In genomic region chrX:132165005-132165404, GRCh38 we compare ENCODE assay signal across 41 cellular contexts. TPM values are rescaled to one million over a fixed set of nuclear protein-coding genes. Genes with fewer than 3 reads are reported as not detected.
"Had no signal": no experiment of that assay in that cellular context is flagged by ENCODE, and none has a peak within 500 bp of the region (broad histone marks: within the 10 kb centered on the region; RNA-seq: fewer than 3 reads in every experiment).

No MANE protein-coding gene starts in this region.

- H3K36me3 Mint-ChIP-seq: activated naive CD4-positive, alpha-beta T cell treated with anti-CD3 and anti-CD28 coated beads, Interleukin-2, amount 10 ng/mL, durations not matched to agents 7 days and 5 days; activated naive CD4-positive, alpha-beta T cell treated with anti-CD3 and anti-CD28 coated beads, Interleukin-2, amount 50 U/mL, for 72 hours; activated naive CD8-positive, alpha-beta T cell; activated naive CD8-positive, alpha-beta T cell treated with anti-CD3 and anti-CD28 coated beads for 36 hours; activated naive CD8-positive, alpha-beta T cell treated with anti-CD3 and anti-CD28 coated beads, Interleukin-2, amount 10 ng/mL, durations not matched to agents 7 days and 5 days; brain had no signal

- H3K36me3 ChIP-seq: adrenal gland, ascending aorta, brain microvascular endothelial cell, breast epithelium, cardiac muscle cell had no signal

- H3K4me1 Mint-ChIP-seq: activated naive CD4-positive, alpha-beta T cell treated with anti-CD3 and anti-CD28 coated beads, Interleukin-2, amount 10 ng/mL, durations not matched to agents 7 days and 5 days; activated naive CD8-positive, alpha-beta T cell treated with anti-CD3 and anti-CD28 coated beads for 36 hours; activated naive CD8-positive, alpha-beta T cell treated with anti-CD3 and anti-CD28 coated beads, Interleukin-2, amount 10 ng/mL, durations not matched to agents 7 days and 5 days; activated naive CD8-positive, alpha-beta T cell treated with anti-CD3 and anti-CD28 coated beads, Interleukin-2, amount 50 U/mL, for 24 hours; activated T-helper 17 cell treated with anti-CD3 and anti-CD28 coated beads, Interleukin-2, amount 50 U/mL, for 72 hours; central memory CD8-positive, alpha-beta T cell had no signal

- H3K4me1 ChIP-seq: adrenal gland, ascending aorta, body of pancreas, breast epithelium had no signal

- H3K4me3 ChIP-seq: adrenal gland, ascending aorta, body of pancreas, breast epithelium, cardiac muscle cell had no signal

- DNase-seq: activated effector memory CD4-positive, alpha-beta T cell treated with anti-CD3 and anti-CD28 coated beads, Interleukin-2, amount 50 U/mL, for 16 hours; activated effector memory CD4-positive, alpha-beta T cell treated with Interleukin-2 at 50 U/mL for 16 hours; activated gamma-delta T cell; activated gamma-delta T cell treated with Interleukin-2 at 50 U/mL for 16 hours; activated naive CD4-positive, alpha-beta T cell; activated naive CD4-positive, alpha-beta T cell treated with anti-CD3 and anti-CD28 coated beads for 36 hours; activated naive CD4-positive, alpha-beta T cell treated with anti-CD3 and anti-CD28 coated beads, Interleukin-2, amount 10 ng/mL, durations not matched to agents 7 days and 5 days; activated naive CD4-positive, alpha-beta T cell treated with anti-CD3 and anti-CD28 coated beads, Interleukin-2, amount 50 U/mL, for 16 hours; activated naive CD4-positive, alpha-beta T cell treated with Interleukin-2 at 50 U/mL for 16 hours; activated naive CD8-positive, alpha-beta T cell treated with anti-CD3 and anti-CD28 coated beads for 36 hours; activated naive CD8-positive, alpha-beta T cell treated with anti-CD3 and anti-CD28 coated beads, Interleukin-2, amount 10 ng/mL, durations not matched to agents 7 days and 5 days; activated naive CD8-positive, alpha-beta T cell treated with anti-CD3 and anti-CD28 coated beads, Interleukin-2, amount 50 U/mL, for 24 hours; activated T-cell treated with anti-CD3 and anti-CD28 coated beads, Interleukin-2, amount 50 U/mL, for 1 hour; activated T-cell treated with anti-CD3 and anti-CD28 coated beads, Interleukin-2, amount 50 U/mL, for 24 hours; activated T-cell treated with anti-CD3 and anti-CD28 coated beads, Interleukin-2, amount 50 U/mL, for 4 hours; activated T-cell treated with anti-CD3 and anti-CD28 coated beads, Interleukin-2, amount 50 U/mL, for 48 hours; activated T-cell treated with anti-CD3 and anti-CD28 coated beads, Interleukin-2, amount 50 U/mL, for 72 hours; adrenal gland; amniotic stem cell; amygdala; anterior cingulate cortex; aorta; body of pancreas; brain microvascular endothelial cell; caudate nucleus; central memory CD4-positive, alpha-beta T cell; cerebellar nuclear complex had no signal

- H3K9me3 ChIP-seq: adrenal gland, body of pancreas had no signal

- H3K27me3 Mint-ChIP-seq: activated naive CD4-positive, alpha-beta T cell treated with anti-CD3 and anti-CD28 coated beads, Interleukin-2, amount 10 ng/mL, durations not matched to agents 7 days and 5 days; activated naive CD4-positive, alpha-beta T cell treated with anti-CD3 and anti-CD28 coated beads, Interleukin-2, amount 50 U/mL, for 24 hours; activated naive CD8-positive, alpha-beta T cell treated with anti-CD3 and anti-CD28 coated beads, Interleukin-2, amount 50 U/mL, for 24 hours had no signal

- H3K27ac Mint-ChIP-seq: activated naive CD4-positive, alpha-beta T cell treated with anti-CD3 and anti-CD28 coated beads for 36 hours; activated naive CD4-positive, alpha-beta T cell treated with anti-CD3 and anti-CD28 coated beads, Interleukin-2, amount 10 ng/mL, durations not matched to agents 7 days and 5 days; activated naive CD4-positive, alpha-beta T cell treated with anti-CD3 and anti-CD28 coated beads, Interleukin-2, amount 50 U/mL, for 24 hours; activated naive CD4-positive, alpha-beta T cell treated with anti-CD3 and anti-CD28 coated beads, Interleukin-2, amount 50 U/mL, for 72 hours; activated naive CD8-positive, alpha-beta T cell; activated naive CD8-positive, alpha-beta T cell treated with anti-CD3 and anti-CD28 coated beads for 36 hours; activated naive CD8-positive, alpha-beta T cell treated with anti-CD3 and anti-CD28 coated beads, Interleukin-2, amount 10 ng/mL, durations not matched to agents 7 days and 5 days; activated naive CD8-positive, alpha-beta T cell treated with anti-CD3 and anti-CD28 coated beads, Interleukin-2, amount 50 U/mL, for 24 hours; activated T-cell treated with anti-CD3 and anti-CD28 coated beads, Interleukin-2, amount 50 U/mL, for 24 hours; activated T-cell treated with anti-CD3 and anti-CD28 coated beads, Interleukin-2, amount 50 U/mL, for 72 hours; activated T-helper 1 cell treated with anti-CD3 and anti-CD28 coated beads, Interleukin-12 subunit alpha, Interleukin-12 subunit beta, Interleukin-2, Interleukin-4 antibody, amounts not matched to agents 30 ng/mL and 10 ng/mL and 1 ng/mL, durations not matched to agents 14 hours and 24 hours and 36 hours; activated T-helper 17 cell treated with anti-CD3 and anti-CD28 coated beads, Interleukin-2, amount 50 U/mL, for 72 hours; activated T-helper 2 cell treated with anti-CD3 and anti-CD28 coated beads, Interferon-gamma antibody, Interleukin-2, Interleukin-4, amounts not matched to agents 10 μg/mL and 5 μg/mL and 100 μg/mL, durations not matched to agents 14 hours and 24 hours and 36 hours; brain had no signal

- FAIRE-seq: bronchial epithelial cell had no signal

- H3K27me3 ChIP-seq: ascending aorta, body of pancreas, brain microvascular endothelial cell, cardiac muscle cell had no signal

- H3K4me3 Mint-ChIP-seq: activated naive CD4-positive, alpha-beta T cell treated with anti-CD3 and anti-CD28 coated beads for 36 hours; activated naive CD4-positive, alpha-beta T cell treated with anti-CD3 and anti-CD28 coated beads, Interleukin-2, amount 10 ng/mL, durations not matched to agents 7 days and 5 days; activated naive CD4-positive, alpha-beta T cell treated with anti-CD3 and anti-CD28 coated beads, Interleukin-2, amount 50 U/mL, for 24 hours; activated naive CD8-positive, alpha-beta T cell; activated naive CD8-positive, alpha-beta T cell treated with anti-CD3 and anti-CD28 coated beads for 36 hours; activated naive CD8-positive, alpha-beta T cell treated with anti-CD3 and anti-CD28 coated beads, Interleukin-2, amount 10 ng/mL, durations not matched to agents 7 days and 5 days; activated naive CD8-positive, alpha-beta T cell treated with anti-CD3 and anti-CD28 coated beads, Interleukin-2, amount 50 U/mL, for 24 hours; activated T-cell treated with anti-CD3 and anti-CD28 coated beads, Interleukin-2, amount 50 U/mL, for 24 hours; activated T-cell treated with anti-CD3 and anti-CD28 coated beads, Interleukin-2, amount 50 U/mL, for 4 hours; activated T-cell treated with anti-CD3 and anti-CD28 coated beads, Interleukin-2, amount 50 U/mL, for 72 hours; activated T-helper 1 cell treated with anti-CD3 and anti-CD28 coated beads, Interleukin-12 subunit alpha, Interleukin-12 subunit beta, Interleukin-2, Interleukin-4 antibody, amounts not matched to agents 30 ng/mL and 10 ng/mL and 1 ng/mL, durations not matched to agents 14 hours and 24 hours and 36 hours; activated T-helper 17 cell treated with anti-CD3 and anti-CD28 coated beads, Interleukin-2, amount 50 U/mL, for 72 hours; brain; central memory CD8-positive, alpha-beta T cell had no signal

- H3K9me3 Mint-ChIP-seq: activated naive CD4-positive, alpha-beta T cell treated with anti-CD3 and anti-CD28 coated beads for 36 hours; activated naive CD4-positive, alpha-beta T cell treated with anti-CD3 and anti-CD28 coated beads, Interleukin-2, amount 10 ng/mL, durations not matched to agents 7 days and 5 days; activated naive CD4-positive, alpha-beta T cell treated with anti-CD3 and anti-CD28 coated beads, Interleukin-2, amount 50 U/mL, for 24 hours; activated naive CD8-positive, alpha-beta T cell treated with anti-CD3 and anti-CD28 coated beads for 36 hours; activated naive CD8-positive, alpha-beta T cell treated with anti-CD3 and anti-CD28 coated beads, Interleukin-2, amount 50 U/mL, for 24 hours; activated T-cell treated with anti-CD3 and anti-CD28 coated beads, Interleukin-2, amount 50 U/mL, for 24 hours; activated T-helper 1 cell treated with anti-CD3 and anti-CD28 coated beads, Interleukin-12 subunit alpha, Interleukin-12 subunit beta, Interleukin-2, Interleukin-4 antibody, amounts not matched to agents 30 ng/mL and 10 ng/mL and 1 ng/mL, durations not matched to agents 14 hours and 24 hours and 36 hours; activated T-helper 17 cell treated with anti-CD3 and anti-CD28 coated beads, Interleukin-2, amount 50 U/mL, for 72 hours; activated T-helper 2 cell treated with anti-CD3 and anti-CD28 coated beads, Interferon-gamma antibody, Interleukin-2, Interleukin-4, amounts not matched to agents 10 μg/mL and 5 μg/mL and 100 μg/mL, durations not matched to agents 14 hours and 24 hours and 36 hours; central memory CD8-positive, alpha-beta T cell had no signal

- ATAC-seq: activated naive CD4-positive, alpha-beta T cell treated with anti-CD3 and anti-CD28 coated beads, Interleukin-2, amount 50 U/mL, for 72 hours; activated naive CD8-positive, alpha-beta T cell treated with anti-CD3 and anti-CD28 coated beads, Interleukin-2, amount 50 U/mL, for 24 hours; activated T-cell treated with anti-CD3 and anti-CD28 coated beads, Interleukin-2, amount 50 U/mL, for 4 hours; activated T-cell treated with anti-CD3 and anti-CD28 coated beads, Interleukin-2, amount 50 U/mL, for 72 hours; activated T-helper 17 cell treated with anti-CD3 and anti-CD28 coated beads, Interleukin-2, amount 50 U/mL, for 72 hours; body of pancreas had no signal

- H3K27ac ChIP-seq: adrenal gland, ascending aorta, body of pancreas, brain microvascular endothelial cell, breast epithelium, cardiac muscle cell had no signal

RNA-seq across cellular contexts. Expression of gene FRMD7, which starts 37.2 kb away (rescaled TPM):
- total RNA-seq: activated naive CD4-positive, alpha-beta T cell treated with anti-CD3 and anti-CD28 coated beads for 36 hours; activated naive CD4-positive, alpha-beta T cell treated with anti-CD3 and anti-CD28 coated beads, Interleukin-2, amount 50 U/mL, for 72 hours; activated naive CD8-positive, alpha-beta T cell treated with anti-CD3 and anti-CD28 coated beads for 36 hours; activated naive CD8-positive, alpha-beta T cell treated with anti-CD3 and anti-CD28 coated beads, Interleukin-2, amount 10 ng/mL, durations not matched to agents 7 days and 5 days; activated T-cell treated with anti-CD3 and anti-CD28 coated beads, Interleukin-2, amount 50 U/mL, for 4 hours; activated T-cell treated with anti-CD3 and anti-CD28 coated beads, Interleukin-2, amount 50 U/mL, for 72 hours; activated T-helper 1 cell treated with anti-CD3 and anti-CD28 coated beads, Interleukin-12 subunit alpha, Interleukin-12 subunit beta, Interleukin-2, Interleukin-4 antibody, amounts not matched to agents 30 ng/mL and 10 ng/mL and 1 ng/mL, durations not matched to agents 14 hours and 24 hours and 36 hours; activated T-helper 17 cell treated with anti-CD3 and anti-CD28 coated beads, Interleukin-2, amount 50 U/mL, for 72 hours; activated T-helper 2 cell treated with anti-CD3 and anti-CD28 coated beads, Interferon-gamma antibody, Interleukin-2, Interleukin-4, amounts not matched to agents 10 μg/mL and 5 μg/mL and 100 μg/mL, durations not matched to agents 14 hours and 24 hours and 36 hours; adrenal gland; ascending aorta; body of pancreas; breast epithelium; bronchial epithelial cell; cardiac muscle cell; cerebellum had no signal
- polyA plus RNA-seq: adipose tissue, adrenal gland, cardiac muscle cell had no signal
